Comparison of ENCODE assay signal across 27 cellular contexts in genomic region chr20:58175836-58176235, GRCh38.
DNase-seq lines count a peak whose midpoint lies in the region; ATAC-seq and TF ChIP-seq lines count a peak whose summit lies in the region.
"Had no signal": no experiment of that assay in that cellular context is flagged by ENCODE, and none has a peak within 500 bp of the region (broad histone marks: within the 10 kb centered on the region; RNA-seq: fewer than 3 reads in every experiment).

No MANE protein-coding gene starts in this region.

- H3K36me3 Mint-ChIP-seq in nephron (ENCODE audit: low read depth), result no peaks in the 10 kb centered on the region
- H3K36me3 Mint-ChIP-seq: neural progenitor cell; stimulated activated memory B cell treated with anti-CD40 and anti-IgM and Interleukin-4, amounts not matched to agents 10 μg/mL and 1 μg/mL and 100 μg/mL, for 72 hours had no signal

- H3K4me1 ChIP-seq in BLaER1, result peaks cover 72% of the 10 kb centered on the region
- H3K4me1 ChIP-seq in subcutaneous abdominal adipose tissue (ENCODE audit: control insufficient read depth in 5 of 5, insufficient read depth in 5 of 5, low read length in 5 of 5), result peaks cover 2 to 36% (median 28%) of the 10 kb centered on the region in 5 donors

- H3K9me3 Mint-ChIP-seq in nephron, result no peaks in the 10 kb centered on the region
- H3K9me3 Mint-ChIP-seq: activated CD4-positive, alpha-beta memory T cell treated with anti-CD3 and anti-CD28 coated beads, Interleukin-2, amount 10 ng/mL, durations not matched to agents 7 days and 5 days; neural progenitor cell; stimulated activated memory B cell treated with anti-CD40 and anti-IgM and Interleukin-4, amounts not matched to agents 10 μg/mL and 1 μg/mL and 100 μg/mL, for 72 hours had no signal

- no peaks in the 10 kb centered on the region for H4K20me1 ChIP-seq in BLaER1

- peaks cover 9% of the 10 kb centered on the region for H3K27me3 Mint-ChIP-seq in nephron (ENCODE audit: low read depth)

- TF ChIP-seq CTCF in coronary artery (IDR thresholded peaks at IDR 0.05) (no peak), nephron (IDR thresholded peaks at IDR 0.05; ENCODE audit: unreplicated experiment in 3 of 3) (no peak), WERI-Rb-1 (IDR thresholded peaks at IDR 0.05; ENCODE audit: low read depth, low read length) (no peak)

- peak overlapping the region; percentile 78 for H3K4me2 ChIP-seq in BLaER1
- H3K4me2 ChIP-seq: KMS-11, neural progenitor cell had no signal

- H3K27ac ChIP-seq in BLaER1, result no peak overlapping the region
- peak overlapping the region; percentile 53 to 79 for H3K27ac ChIP-seq in coronary artery
- peak overlapping the region; percentile 55 for H3K27ac ChIP-seq in subcutaneous abdominal adipose tissue (ENCODE audit: low read depth, low read length)
- H3K27ac ChIP-seq in WERI-Rb-1, result no peak overlapping the region
- H3K27ac ChIP-seq: KMS-11, neural progenitor cell had no signal

- DNase-seq in coronary artery (ENCODE audit: low spot score) (no peak), WERI-Rb-1 (no peak), HuH-7 (ENCODE audit: low spot score) (no peak), ACHN (no peak)
- DNase-seq: activated CD4-positive, alpha-beta memory T cell treated with anti-CD3 and anti-CD28 coated beads, Interleukin-2, amount 10 ng/mL, durations not matched to agents 7 days and 5 days; activated effector memory CD4-positive, alpha-beta T cell treated with anti-CD3 and anti-CD28 coated beads, Interleukin-2, amount 50 U/mL, for 16 hours; C1 segment of cervical spinal cord; Calu3; effector CD8-positive, alpha-beta T cell; foreskin fibroblast; GOT3; hypothalamus; NCI-H1694; NCI-H2171 treated with DMSO at 0.1 percent for 48 hours; NCI-H524 treated with DMSO at 0.1 percent for 48 hours had no signal

- H3K4me1 Mint-ChIP-seq in nephron, result peaks cover 57% of the 10 kb centered on the region

- H3K27me3 ChIP-seq in BLaER1, result no peaks in the 10 kb centered on the region
- H3K27me3 ChIP-seq in subcutaneous abdominal adipose tissue (ENCODE audit: control insufficient read depth in 5 of 5, insufficient read depth in 4 of 5, low read length in 5 of 5), result peaks cover 5 to 13% (median 5%) of the 10 kb centered on the region in 5 donors
- no peaks in the 10 kb centered on the region for H3K27me3 ChIP-seq in WERI-Rb-1 (ENCODE audit: insufficient read depth, low read depth, severe bottlenecking)

- H3K4me3 ChIP-seq in BLaER1 (no peak overlapping the region), coronary artery (no peak overlapping the region), subcutaneous abdominal adipose tissue (ENCODE audit: low read depth in 1 of 5, low read length in 5 of 5) (peak overlapping the region in 1 of 5 donors; percentile 55), WERI-Rb-1 (ENCODE audit: low read depth, low read length) (no peak overlapping the region)
- H3K4me3 ChIP-seq: lung, mucosa of descending colon, neural progenitor cell had no signal

- in situ Hi-C loops in ACHN (cut with HindIII; ENCODE audit: low pct_ligation_motif_present, low pct_unique_long_range_greater_than_20kb, low sequenced_read_pairs), result no loop called here

- ATAC-seq in GM21737 (IDR thresholded peaks at IDR 0.05; ENCODE audit: unreplicated experiment), result no peak
- ATAC-seq: activated CD4-positive, CD25-positive, alpha-beta regulatory T cell treated with anti-CD3 and anti-CD28 coated beads, Interleukin-2, amount 50 U/mL, for 24 hours; mucosa of descending colon; Panc1; stimulated activated memory B cell treated with anti-CD40 and anti-IgM and Interleukin-4, amounts not matched to agents 10 μg/mL and 1 μg/mL and 100 μg/mL, for 72 hours had no signal

- H3K9ac ChIP-seq in BLaER1 (no peak overlapping the region), subcutaneous abdominal adipose tissue (ENCODE audit: low read length in 5 of 5) (peak overlapping the region in 1 of 5 donors; percentile 18)
- H3K9ac ChIP-seq: KMS-11, neural progenitor cell had no signal

- H3K4me3 Mint-ChIP-seq in nephron, result no peak overlapping the region
- H3K4me3 Mint-ChIP-seq: activated CD4-positive, alpha-beta memory T cell treated with anti-CD3 and anti-CD28 coated beads, Interleukin-2, amount 10 ng/mL, durations not matched to agents 7 days and 5 days; stimulated activated memory B cell treated with anti-CD40 and anti-IgM and Interleukin-4, amounts not matched to agents 10 μg/mL and 1 μg/mL and 100 μg/mL, for 72 hours had no signal

- peak overlapping the region; percentile 99 to 100 (median 100) for H3K27ac Mint-ChIP-seq in nephron
- H3K27ac Mint-ChIP-seq: activated CD4-positive, alpha-beta memory T cell treated with anti-CD3 and anti-CD28 coated beads, Interleukin-2, amount 10 ng/mL, durations not matched to agents 7 days and 5 days; progenitor cell of endocrine pancreas; stimulated activated memory B cell treated with anti-CD40 and anti-IgM and Interleukin-4, amounts not matched to agents 10 μg/mL and 1 μg/mL and 100 μg/mL, for 72 hours had no signal

- no peaks in the 10 kb centered on the region for H3K9me3 ChIP-seq in BLaER1
- no peaks in the 10 kb centered on the region for H3K9me3 ChIP-seq in subcutaneous abdominal adipose tissue (ENCODE audit: control insufficient read depth in 5 of 5, low read length in 5 of 5)
- no peaks in the 10 kb centered on the region for H3K9me3 ChIP-seq in WERI-Rb-1 (ENCODE audit: severe bottlenecking)
- H3K9me3 ChIP-seq: mucosa of descending colon had no signal

- H3K36me3 ChIP-seq in BLaER1, result no peaks in the 10 kb centered on the region
- H3K36me3 ChIP-seq in subcutaneous abdominal adipose tissue (ENCODE audit: control insufficient read depth in 5 of 5, insufficient read depth in 5 of 5, low read length in 5 of 5), result no peaks in the 10 kb centered on the region
- H3K36me3 ChIP-seq in WERI-Rb-1, result no peaks in the 10 kb centered on the region
- H3K36me3 ChIP-seq: neural progenitor cell had no signal

Comparison
In these comparisons a context has a peak if more than half of its experiments do, and no peak if none do; other contexts are left out.
1. H3K27ac ChIP-seq: peak in coronary artery (2 of 2) and subcutaneous abdominal adipose tissue (single experiment); none in BLaER1 (single experiment) and WERI-Rb-1 (single experiment).